In the genomic region with DNA sequence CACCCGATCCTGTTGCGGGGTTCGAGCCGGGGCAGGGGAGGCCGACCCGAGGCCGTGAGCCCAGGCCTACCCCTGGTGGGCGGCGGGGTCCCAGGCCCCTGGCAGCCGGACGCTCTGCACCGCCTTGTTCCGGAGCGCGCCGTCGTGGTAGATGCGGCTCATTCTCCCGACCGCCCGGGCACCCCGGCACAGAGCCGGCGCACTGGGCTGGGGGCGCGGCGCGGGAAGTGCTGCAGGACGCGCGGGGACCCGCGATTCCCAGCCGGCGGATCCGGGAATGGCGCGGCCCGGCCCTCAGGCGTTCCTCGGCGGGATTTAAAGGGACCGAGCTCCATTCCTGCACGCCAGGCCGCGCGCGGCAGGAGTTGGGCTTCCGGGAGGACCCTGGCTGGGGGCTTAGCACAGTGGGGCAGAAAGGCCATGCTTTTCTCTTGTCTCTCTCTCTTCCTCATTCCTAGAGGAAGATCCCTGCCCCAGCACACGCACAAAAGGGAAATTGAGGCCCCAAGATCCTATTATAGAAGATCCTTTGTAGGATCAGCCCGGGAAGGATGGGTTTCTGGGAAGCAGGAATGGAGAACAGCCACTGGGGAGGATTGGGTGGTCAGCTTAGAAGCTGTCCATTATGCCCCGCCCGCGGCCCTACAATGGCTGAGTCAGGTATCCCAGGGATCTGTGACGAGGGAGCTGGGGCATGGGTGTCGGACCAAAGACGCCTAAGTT, we compare ENCODE assay signal across 1 cellular context.
TF ChIP-seq lines count a peak whose summit lies in the region.

Gene ARPIN, minus strand, starts transcription at position 279 of the 723 bp plus-strand sequence. Its CDS starts 117 bp downstream, at position 162.

TF ChIP-seq in GM12878, 131 proteins besides CTCF, POLR2A, EP300 and RAD21 (continued from another document):
- no peak for TF ChIP-seq RELB (IDR thresholded peaks at IDR 0.05; ENCODE audit: low read depth)
- TF ChIP-seq MEF2B (IDR thresholded peaks at IDR 0.05; ENCODE audit: partially characterized antibody, poor library complexity, severe bottlenecking) = no peak
- no peak for TF ChIP-seq PAX8 (IDR thresholded peaks at IDR 0.05)
- TF ChIP-seq SIX5 (IDR thresholded peaks at IDR 0.05; ENCODE audit: low read depth, low read length, severe bottlenecking) = no peak
- TF ChIP-seq, protein P1, sequence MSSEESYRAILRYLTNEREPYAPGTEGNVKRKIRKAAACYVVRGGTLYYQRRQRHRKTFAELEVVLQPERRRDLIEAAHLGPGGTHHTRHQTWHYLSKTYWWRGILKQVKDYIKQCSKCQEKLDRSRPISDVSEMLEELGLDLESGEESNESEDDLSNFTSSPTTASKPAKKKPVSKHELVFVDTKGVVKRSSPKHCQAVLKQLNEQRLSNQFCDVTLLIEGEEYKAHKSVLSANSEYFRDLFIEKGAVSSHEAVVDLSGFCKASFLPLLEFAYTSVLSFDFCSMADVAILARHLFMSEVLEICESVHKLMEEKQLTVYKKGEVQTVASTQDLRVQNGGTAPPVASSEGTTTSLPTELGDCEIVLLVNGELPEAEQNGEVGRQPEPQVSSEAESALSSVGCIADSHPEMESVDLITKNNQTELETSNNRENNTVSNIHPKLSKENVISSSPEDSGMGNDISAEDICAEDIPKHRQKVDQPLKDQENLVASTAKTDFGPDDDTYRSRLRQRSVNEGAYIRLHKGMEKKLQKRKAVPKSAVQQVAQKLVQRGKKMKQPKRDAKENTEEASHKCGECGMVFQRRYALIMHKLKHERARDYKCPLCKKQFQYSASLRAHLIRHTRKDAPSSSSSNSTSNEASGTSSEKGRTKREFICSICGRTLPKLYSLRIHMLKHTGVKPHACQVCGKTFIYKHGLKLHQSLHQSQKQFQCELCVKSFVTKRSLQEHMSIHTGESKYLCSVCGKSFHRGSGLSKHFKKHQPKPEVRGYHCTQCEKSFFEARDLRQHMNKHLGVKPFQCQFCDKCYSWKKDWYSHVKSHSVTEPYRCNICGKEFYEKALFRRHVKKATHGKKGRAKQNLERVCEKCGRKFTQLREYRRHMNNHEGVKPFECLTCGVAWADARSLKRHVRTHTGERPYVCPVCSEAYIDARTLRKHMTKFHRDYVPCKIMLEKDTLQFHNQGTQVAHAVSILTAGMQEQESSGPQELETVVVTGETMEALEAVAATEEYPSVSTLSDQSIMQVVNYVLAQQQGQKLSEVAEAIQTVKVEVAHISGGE (CRISPR knock-in tag; IDR thresholded peaks at IDR 0.05) = no peak
